In genomic region chr6:132764370-132764769, GRCh38 we compare ENCODE assay signal across 8 cellular contexts. TPM values are rescaled to one million over a fixed set of nuclear protein-coding genes. Genes with fewer than 3 reads are reported as not detected.
A peak's percentile ranks its signal among the peaks of the same experiment; 100 is the strongest.
DNase-seq lines count a peak whose midpoint lies in the region; ATAC-seq, FAIRE-seq and TF ChIP-seq lines count a peak whose summit lies in the region.

No MANE protein-coding gene starts in this region.

- in situ Hi-C loops in ACHN (cut with HindIII; ENCODE audit: low pct_ligation_motif_present, low pct_unique_long_range_greater_than_20kb, low sequenced_read_pairs), result no loop called here

- H3K36me3 ChIP-seq in bronchial epithelial cell (ENCODE audit: control insufficient read depth, insufficient read depth, low read length) (no peaks in the 10 kb centered on the region), right lobe of liver (peaks cover 0 to 4% (median 0%) of the 10 kb centered on the region in 4 donors)

- peak; percentile 98 for FAIRE-seq in H54 (lab: Jason Lieb, UNC)
- peak; percentile 36 for FAIRE-seq in bronchial epithelial cell (lab: Jason Lieb, UNC)

- peaks cover 0 to 11% (median 0%) of the 10 kb centered on the region in 4 donors for H3K4me1 ChIP-seq in right lobe of liver

- H3K9me3 ChIP-seq in right lobe of liver, result no peaks in the 10 kb centered on the region

- DNase-seq in ACHN (peak; percentile 95), H54 (ENCODE audit: insufficient read length, low spot score) (peak; percentile 19), bronchial epithelial cell (ENCODE audit: low read depth) (peak; percentile 95), right lobe of liver (peak in 1 of 3 donors; percentile 80), mesenteric fat pad (ENCODE audit: low spot score) (no peak), NCI-H2029 (lab: John Stamatoyannopoulos, UW) (no peak), NCI-H345 (lab: John Stamatoyannopoulos, UW) (no peak), NCI-H2029 treated with DMSO at 0.1 percent for 48 hours (lab: John Stamatoyannopoulos, UW) (no peak)

- TF ChIP-seq POLR2A in H54 (IDR thresholded peaks at IDR 0.05; ENCODE audit: low read depth, low read length) (no peak), right lobe of liver (IDR thresholded peaks at IDR 0.05) (no peak)

- H3K27me3 ChIP-seq in bronchial epithelial cell (ENCODE audit: control insufficient read depth, insufficient read depth, low read length) (no peaks in the 10 kb centered on the region), right lobe of liver (no peaks in the 10 kb centered on the region)

- ATAC-seq in right lobe of liver, result peak; percentile 36 to 80 (median 41)

- intact Hi-C loops in right lobe of liver (cut with DNase I), result loop anchor here in 1 of 2 donors (10.0 kb wide), 1 partner anchor 240 kb away; no protein-coding TSS in a partner anchor

- TF ChIP-seq CTCF in bronchial epithelial cell (IDR thresholded peaks at IDR 0.05; ENCODE audit: insufficient read depth, low read length, severe bottlenecking) (no peak), right lobe of liver (IDR thresholded peaks at IDR 0.05) (no peak)

- H3K4me3 ChIP-seq in bronchial epithelial cell (ENCODE audit: low read depth, low read length) (no peak overlapping the region), right lobe of liver (no peak overlapping the region)

- H3K27ac ChIP-seq in right lobe of liver, result peak overlapping the region in 1 of 3 donors; percentile 32

RNA-seq across cellular contexts. Expression of gene VNN2, which starts 6.7 kb away (rescaled TPM):
- total RNA-seq in bronchial epithelial cell (0.26 TPM in 1 of 2 replicates, not detected in the other), right lobe of liver (10 to 100 TPM in 1 of 6 experiments, 1 to 10 TPM in 4, under 1 TPM in 1; 0.75 to 18.9 (median 5.9) TPM), mesenteric fat pad (32.6 TPM)

RNA-seq across cellular contexts. Expression of gene SLC18B1, which starts 34.1 kb away (rescaled TPM):
- total RNA-seq in bronchial epithelial cell (17.1 and 21.1 TPM in 2 replicates), right lobe of liver (1 to 10 TPM; 2.9 to 6.1 (median 4.2) TPM), mesenteric fat pad (17.8 TPM)

RNA-seq across cellular contexts. Expression of gene RPS12, which starts 50.0 kb away (rescaled TPM):
- 1,978 and 2,569 TPM in 2 replicates for total RNA-seq in bronchial epithelial cell
- 100 to 1,000 TPM; 345 to 448 (median 375) TPM for total RNA-seq in right lobe of liver
- total RNA-seq in mesenteric fat pad, result 935 TPM

RNA-seq across cellular contexts. Expression of gene VNN1, which starts 50.5 kb away (rescaled TPM):
- total RNA-seq in bronchial epithelial cell, result 0.13 TPM in 1 of 2 replicates, not detected in the other
- total RNA-seq in right lobe of liver, result 100 to 1,000 TPM in 2 of 6 experiments, 10 to 100 TPM in 4; 21.6 to 364 (median 96.0) TPM
- total RNA-seq in mesenteric fat pad, result 9.7 TPM

Comparison
In these comparisons a context has a peak if more than half of its experiments do, and no peak if none do; other contexts are left out.
1. DNase-seq: peak in ACHN (single experiment), H54 (single experiment) and bronchial epithelial cell (single experiment); none in mesenteric fat pad (single experiment), NCI-H2029 (single experiment), NCI-H345 (single experiment) and NCI-H2029 treated with DMSO at 0.1 percent for 48 hours (single experiment).